ENCODE assay signal across 28 cellular contexts in genomic region chrX:135287266-135287823, GRCh38. TPM values are rescaled to one million over a fixed set of nuclear protein-coding genes. Genes with fewer than 3 reads are reported as not detected.
"Had no signal": no experiment of that assay in that cellular context is flagged by ENCODE, and none has a peak within 500 bp of the region (broad histone marks: within the 10 kb centered on the region; RNA-seq: fewer than 3 reads in every experiment).

No MANE protein-coding gene starts in this region.

- ATAC-seq: activated CD4-positive, alpha-beta T cell treated with anti-CD3 and anti-CD28 coated beads for 36 hours; activated CD8-positive, alpha-beta T cell treated with anti-CD3 and anti-CD28 coated beads, Interleukin-2, amount 10 ng/mL, durations not matched to agents 7 days and 5 days; activated naive CD8-positive, alpha-beta T cell treated with anti-CD3 and anti-CD28 coated beads, Interleukin-2, amount 50 U/mL, for 24 hours; activated T-cell treated with anti-CD3 and anti-CD28 coated beads, Interleukin-2, amount 50 U/mL, for 4 hours; Panc1 had no signal

- H3K4me3 ChIP-seq: MG63, SJSA1 had no signal

- H3K9ac ChIP-seq: SK-N-SH had no signal

- H3K27me3 ChIP-seq: MG63, SJSA1 had no signal

- H3K4me2 ChIP-seq: SK-N-SH had no signal

- H3K9me3 ChIP-seq: MG63 had no signal

- H3K36me3 ChIP-seq: MG63, SJSA1 had no signal

- H3K27ac ChIP-seq: SJSA1 had no signal

- FAIRE-seq: TTC549 had no signal

- H3K4me1 ChIP-seq: SJSA1 had no signal

- DNase-seq: activated CD4-positive, alpha-beta T cell treated with anti-CD3 and anti-CD28 coated beads for 36 hours; activated CD4-positive, alpha-beta T cell treated with anti-CD3 and anti-CD28 coated beads, Interleukin-2, amount 10 ng/mL, durations not matched to agents 7 days and 5 days; activated CD4-positive, alpha-beta T cell treated with anti-CD3 and anti-CD28 coated beads, Interleukin-2, amount 50 U/mL, for 48 hours; activated CD8-positive, alpha-beta T cell treated with anti-CD3 and anti-CD28 coated beads, Interleukin-2, amount 10 ng/mL, durations not matched to agents 7 days and 5 days; activated naive CD4-positive, alpha-beta T cell treated with anti-CD3 and anti-CD28 coated beads, Interleukin-2, amount 10 ng/mL, durations not matched to agents 7 days and 5 days; activated naive CD8-positive, alpha-beta T cell treated with anti-CD3 and anti-CD28 coated beads, Interleukin-2, amount 50 U/mL, for 24 hours; activated T-cell treated with anti-CD3 and anti-CD28 coated beads for 4 hours; activated T-cell treated with anti-CD3 and anti-CD28 coated beads, Interleukin-2, amount 50 U/mL, for 4 hours; amniotic stem cell; aorta; MG63; NCI-H1048; NCI-H1105 treated with DMSO at 0.1 percent for 48 hours; NCI-H1436; NCI-H1694; NCI-H1930; NCI-H2081 treated with DMSO at 0.1 percent for 48 hours; NCI-H226; NCI-H446 treated with DMSO at 0.1 percent for 48 hours; NCI-H524; SHP77 treated with DMSO at 0.1 percent for 48 hours; SK-N-SH had no signal

RNA-seq across cellular contexts. Expression of gene ETDC, which starts 21.9 kb away (rescaled TPM):
- total RNA-seq: activated CD4-positive, alpha-beta T cell treated with anti-CD3 and anti-CD28 coated beads for 36 hours; activated CD4-positive, alpha-beta T cell treated with anti-CD3 and anti-CD28 coated beads, Interleukin-2, amount 10 ng/mL, durations not matched to agents 7 days and 5 days; activated CD8-positive, alpha-beta T cell treated with anti-CD3 and anti-CD28 coated beads, Interleukin-2, amount 10 ng/mL, durations not matched to agents 7 days and 5 days; activated T-cell treated with anti-CD3 and anti-CD28 coated beads, Interleukin-2, amount 50 U/mL, for 4 hours; activated T-helper 1 cell treated with anti-CD3 and anti-CD28 coated beads, Interleukin-12 subunit alpha, Interleukin-12 subunit beta, Interleukin-2, Interleukin-4 antibody, amounts not matched to agents 30 ng/mL and 10 ng/mL and 1 ng/mL, durations not matched to agents 14 hours and 24 hours and 36 hours; aorta; cardiac septum; RPMI7951; SJSA1 had no signal
- polyA plus RNA-seq: aorta, SK-N-SH had no signal

RNA-seq across cellular contexts. Expression of gene ETDA, which starts 35.5 kb away (rescaled TPM):
- total RNA-seq: activated CD4-positive, alpha-beta T cell treated with anti-CD3 and anti-CD28 coated beads for 36 hours; activated CD4-positive, alpha-beta T cell treated with anti-CD3 and anti-CD28 coated beads, Interleukin-2, amount 10 ng/mL, durations not matched to agents 7 days and 5 days; activated CD8-positive, alpha-beta T cell treated with anti-CD3 and anti-CD28 coated beads, Interleukin-2, amount 10 ng/mL, durations not matched to agents 7 days and 5 days; activated T-cell treated with anti-CD3 and anti-CD28 coated beads, Interleukin-2, amount 50 U/mL, for 4 hours; activated T-helper 1 cell treated with anti-CD3 and anti-CD28 coated beads, Interleukin-12 subunit alpha, Interleukin-12 subunit beta, Interleukin-2, Interleukin-4 antibody, amounts not matched to agents 30 ng/mL and 10 ng/mL and 1 ng/mL, durations not matched to agents 14 hours and 24 hours and 36 hours; aorta; cardiac septum; RPMI7951; SJSA1 had no signal
- polyA plus RNA-seq: aorta, SK-N-SH had no signal
